In the genomic region with DNA sequence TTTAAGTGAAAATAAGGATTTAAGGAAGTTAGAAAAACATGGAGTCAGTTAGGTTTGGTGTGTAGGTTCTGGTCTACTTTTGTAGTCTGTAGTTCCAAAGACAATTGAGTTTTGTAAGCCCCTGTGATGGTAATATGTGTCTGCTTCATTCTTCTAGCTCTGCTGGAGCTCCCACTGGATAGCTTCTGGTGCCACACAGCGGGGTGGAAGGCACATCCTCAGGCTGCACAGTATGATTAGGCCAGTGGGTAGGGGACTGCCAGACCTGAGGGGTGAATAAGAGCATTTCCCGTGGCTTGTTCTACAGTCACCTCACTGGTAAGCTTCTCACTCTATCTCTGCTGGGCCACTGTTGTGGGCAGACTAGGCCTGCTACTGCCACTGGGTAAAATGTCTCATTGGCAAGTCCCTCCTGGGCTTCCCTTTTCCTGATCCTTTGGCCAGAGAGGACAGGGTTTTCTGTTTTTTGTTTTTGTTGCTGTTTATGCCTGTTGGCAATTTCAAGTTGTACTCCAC, we compare ENCODE assay signal across 12 cellular contexts. TPM values are rescaled to one million over a fixed set of nuclear protein-coding genes. Genes with fewer than 3 reads are reported as not detected.
A peak's percentile ranks its signal among the peaks of the same experiment; 100 is the strongest.
DNase-seq lines count a peak whose midpoint lies in the region; ATAC-seq, FAIRE-seq and TF ChIP-seq lines count a peak whose summit lies in the region.
"Had no signal": no experiment of that assay in that cellular context is flagged by ENCODE, and none has a peak within 500 bp of the region (broad histone marks: within the 10 kb centered on the region; RNA-seq: fewer than 3 reads in every experiment).

No MANE protein-coding gene starts in this region.

- H3K4me2 ChIP-seq in K562 (ENCODE audit: insufficient read depth, low read length), result no peak overlapping the region

- no peaks in the 10 kb centered on the region for H3K9me3 ChIP-seq in K562 (replicated peaks; ENCODE audit: control insufficient read depth, insufficient read depth, low read depth, low read length)
- H3K9me3 ChIP-seq: suprapubic skin had no signal

- no peak overlapping the region; a peak in 1 of 4 replicates for H3K9ac ChIP-seq in K562 (ENCODE audit: insufficient read depth in 1 of 2, low read depth in 2 of 2, low read length in 2 of 2)

- TF ChIP-seq RAD21 in K562 (CRISPR knock-in tag; conservative IDR thresholded peaks at IDR 0.05 in 1 of 2, IDR thresholded peaks at IDR 0.05 in 1 of 2), result no peak

- H3K27me3 Mint-ChIP-seq in nephron progenitor cell (ENCODE audit: low read depth, poor library complexity), result no peaks in the 10 kb centered on the region

- no peak for FAIRE-seq in K562 (lab: Jason Lieb, UNC)

- TF ChIP-seq EP300 in K562 (IDR thresholded peaks at IDR 0.05; ENCODE audit: low read length), result no peak

- BruUV-seq in K562 (replicated peaks; lab: Mats Ljungman, UMichigan), result no TSS peak

- no peak overlapping the region for H2AFZ ChIP-seq in K562 (ENCODE audit: low read depth, low read length)

- H3K36me3 Mint-ChIP-seq in nephron progenitor cell (ENCODE audit: low read depth), result peaks cover 36% of the 10 kb centered on the region

- H3K4me3 ChIP-seq in K562, result no peak overlapping the region
- H3K4me3 ChIP-seq: suprapubic skin had no signal

- H3K9me3 Mint-ChIP-seq in nephron progenitor cell, result peaks cover 27% of the 10 kb centered on the region

- no peaks in the 10 kb centered on the region for H3K4me1 Mint-ChIP-seq in nephron progenitor cell

- H3K27me3 ChIP-seq in K562 (ENCODE audit: control insufficient read depth in 2 of 2, insufficient read depth in 2 of 2, low read length in 2 of 2), result no peaks in the 10 kb centered on the region
- H3K27me3 ChIP-seq: suprapubic skin had no signal

- DNase-seq in ELF-1 (ENCODE audit: low read depth, low spot score) (peak; percentile 11), K562 (ENCODE audit: extremely low read depth in 1 of 4, low spot score in 3 of 4) (no peak), nephron progenitor cell (no peak), HPDE6-E6E7 (ENCODE audit: extremely low spot score) (no peak), NCI-H345 treated with DMSO at 0.1 percent for 48 hours (lab: John Stamatoyannopoulos, UW; ENCODE audit: unreplicated experiment) (no peak), NCI-H2171 (lab: John Stamatoyannopoulos, UW) (no peak), NCI-H446 (lab: John Stamatoyannopoulos, UW) (no peak)
- DNase-seq: activated CD8-positive, alpha-beta memory T cell treated with anti-CD3 and anti-CD28 coated beads for 24 hours; anterior cingulate cortex; erythroblast had no signal

- H3K36me3 ChIP-seq in K562 (ENCODE audit: control insufficient read depth, insufficient read depth, low read length), result no peaks in the 10 kb centered on the region
- H3K36me3 ChIP-seq: suprapubic skin had no signal

- peaks cover 58% of the 10 kb centered on the region for H3K79me2 ChIP-seq in K562 (ENCODE audit: control insufficient read depth, insufficient read depth, low read length)

- no peak for TF ChIP-seq POLR2A in K562 (conservative IDR thresholded peaks at IDR 0.05)

- CTCF ChIA-PET in K562 (lab: Yijun Ruan, JAX; ENCODE audit: low intra/inter-chr PET ratio), result no interaction called here

- intact Hi-C loops in K562 (cut with micrococcal nuclease), result no loop called here

- no peak overlapping the region for H3K4me3 Mint-ChIP-seq in nephron progenitor cell

- H3K9me1 ChIP-seq in K562 (ENCODE audit: control insufficient read depth, insufficient read depth, low read length), result no peaks in the 10 kb centered on the region

- peak overlapping the region; percentile 72 for H3K27ac Mint-ChIP-seq in nephron progenitor cell

- H4K20me1 ChIP-seq in K562 (replicated peaks; ENCODE audit: control insufficient read depth, insufficient read depth, low read length), result no peaks in the 10 kb centered on the region

- no peaks in the 10 kb centered on the region for H3K4me1 ChIP-seq in K562 (replicated peaks in 1 of 2; ENCODE audit: control insufficient read depth in 2 of 2, insufficient read depth in 2 of 2, low read length in 2 of 2)

- TF ChIP-seq CTCF in K562 (IDR thresholded peaks at IDR 0.05 in 2 of 3, conservative IDR thresholded peaks at IDR 0.05 in 1 of 3; ENCODE audit: insufficient read depth in 2 of 3, low read depth in 1 of 3, low read length in 3 of 3), result no peak
- TF ChIP-seq CTCF in nephron progenitor cell (IDR thresholded peaks at IDR 0.05), result no peak

- ATAC-seq in HG02759 (IDR thresholded peaks at IDR 0.05; ENCODE audit: unreplicated experiment) (peak; percentile 65), K562 (no peak)

- POLR2A ChIA-PET in K562 (lab: Yijun Ruan, JAX), result interaction anchor here (1.1 kb wide), 1 partner anchor 15 kb away, joined by 3 read pairs; no protein-coding TSS in a partner anchor

- H3K27ac ChIP-seq in K562 (ENCODE audit: extremely low read depth, low read depth, low read length), result no peak overlapping the region
- H3K27ac ChIP-seq: suprapubic skin had no signal

- in situ Hi-C loops in K562 (cut with MboI), result no loop called here

- 57% methylated on average over 2 of the region's 2 CpGs for WGBS in K562 (ENCODE audit: insufficient coverage, low coverage, missing lambda C conversion rate)

TF ChIP-seq in K562, 482 proteins besides CTCF, POLR2A, EP300 and RAD21:
- TF ChIP-seq ZNF311 (CRISPR knock-in tag; IDR thresholded peaks at IDR 0.05) (0 out of 2 replicates have a peak, but pooled peaks have one; percentile 56), KLF1 (tag; IDR thresholded peaks at IDR 0.05) (no peak), RBM34 (IDR thresholded peaks at IDR 0.05; ENCODE audit: borderline replicate concordance, insufficient read depth, low read length) (no peak), ZBTB17 (CRISPR knock-in tag; IDR thresholded peaks at IDR 0.05) (no peak), ZNF592 (IDR thresholded peaks at IDR 0.05) (peak; percentile 2; the same call in 1 of the 2 replicates)

RNA-seq across cellular contexts. Expression of gene TMEM131, which starts 44.5 kb away (rescaled TPM):
- 56.9 and 132 TPM in 2 replicates for total RNA-seq in K562 (2011; cell fraction: chromatin; rRNA removed; ENCODE audit: low replicate concordance)
- 27.5 and 28.5 TPM in 2 replicates for total RNA-seq in K562 (2011; cell fraction: nucleolus; rRNA removed)
- 54.1 and 66.5 TPM in 2 replicates for total RNA-seq in K562 (2011; cell fraction: nucleoplasm; rRNA removed)
- total RNA-seq in K562 (2014; rRNA removed) (6.6 and 8.2 TPM in 2 replicates), K562 (2014; rRNA removed; fragmentation: Illumina TruSeq; extraction: Trizol) (11.2 and 12.4 TPM in 2 replicates), K562 (2015; rRNA removed; fragmentation: Illumina TruSeq; extraction: Trizol) (13.6 and 14.6 TPM in 2 replicates), K562 (2021) (20.4 and 22.1 TPM in 2 replicates)
- polyA plus RNA-seq in K562 (2011; rRNA removed) (11.3 and 16.0 TPM in 2 replicates), K562 (2014; fragmentation: Illumina TruSeq; extraction: Trizol) (17.6 and 21.1 TPM in 2 replicates), K562 (2014; fragmentation: Nextera tagmentation; extraction: Ambion mirVana) (1 to 10 TPM; 2.5 to 2.8 TPM), K562 (2014; rRNA removed) (14.3 and 15.6 TPM in 2 replicates)
- polyA plus RNA-seq in K562 (2011; cell fraction: cytosol; rRNA removed), result 6.2 and 8.7 TPM in 2 replicates
- polyA plus RNA-seq in K562 (2011; cell fraction: nucleus; rRNA removed), result 53.6 and 59.0 TPM in 2 replicates
- 13.3 and 19.4 TPM in 2 replicates for polyA plus RNA-seq in K562 (2012)
- 32.2 and 35.7 TPM in 2 replicates for polyA minus RNA-seq in K562 (2011; rRNA and poly(A)+ RNA removed)
- polyA minus RNA-seq in K562 (2011; cell fraction: cytosol; rRNA and poly(A)+ RNA removed), result 9.0 and 13.8 TPM in 2 replicates
- 29.2 and 61.2 TPM in 2 replicates for polyA minus RNA-seq in K562 (2011; cell fraction: nucleus; rRNA and poly(A)+ RNA removed)
